1 cellular context compared by ENCODE assay signal in the genomic region with DNA sequence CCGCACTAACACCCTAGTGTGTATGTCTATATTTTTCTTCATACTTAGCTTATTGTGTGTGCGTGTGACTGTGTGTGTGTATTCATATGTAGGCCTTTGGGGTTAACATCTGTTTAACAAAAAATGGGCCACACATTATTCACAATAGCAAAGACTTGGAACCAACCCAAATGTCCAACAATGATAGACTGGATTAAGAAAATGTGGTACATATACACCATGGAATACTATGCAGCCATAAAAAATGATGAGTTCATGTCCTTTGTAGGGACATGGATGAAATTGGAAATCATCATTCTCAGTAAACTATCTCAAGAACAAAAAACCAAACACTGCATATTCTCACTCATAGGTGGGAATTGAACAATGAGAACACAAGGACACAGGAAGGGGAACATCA. TPM values are rescaled to one million over a fixed set of nuclear protein-coding genes. Genes with fewer than 3 reads are reported as not detected.
"Had no signal": no experiment of that assay in that cellular context is flagged by ENCODE, and none has a peak within 500 bp of the region (broad histone marks: within the 10 kb centered on the region; RNA-seq: fewer than 3 reads in every experiment).

No MANE protein-coding gene starts in this region.

RNA-seq across cellular contexts. Expression of a gene that starts 57.3 kb away (rescaled TPM):
- total RNA-seq: bronchial epithelial cell had no signal
